In genomic region chr5:32597046-32597629, GRCh38 we compare ENCODE assay signal across 13 cellular contexts. TPM values are rescaled to one million over a fixed set of nuclear protein-coding genes. Genes with fewer than 3 reads are reported as not detected.
DNase-seq lines count a peak whose midpoint lies in the region; ATAC-seq and TF ChIP-seq lines count a peak whose summit lies in the region.
"Had no signal": no experiment of that assay in that cellular context is flagged by ENCODE, and none has a peak within 500 bp of the region (broad histone marks: within the 10 kb centered on the region; RNA-seq: fewer than 3 reads in every experiment).

No MANE protein-coding gene starts in this region.

- H3K9me3 ChIP-seq in Loucy (ENCODE audit: insufficient read depth, low read depth, low read length): no peaks in the 10 kb centered on the region

- ATAC-seq in naive thymus-derived CD8-positive, alpha-beta T cell: no peak

- peaks cover 80% of the 10 kb centered on the region for H3K79me2 ChIP-seq in Loucy (ENCODE audit: insufficient read depth, low read length)

- peaks cover 52% of the 10 kb centered on the region for H3K4me1 ChIP-seq in Loucy (ENCODE audit: insufficient read depth, low read length, poor library complexity, severe bottlenecking)

- H3K27me3 ChIP-seq in Loucy (ENCODE audit: insufficient read depth, low read length, poor library complexity, severe bottlenecking): no peaks in the 10 kb centered on the region

- H3K9me2 ChIP-seq in Loucy (replicated peaks; ENCODE audit: low read depth, low read length): no peaks in the 10 kb centered on the region

- peaks cover 86% of the 10 kb centered on the region for H4K20me1 ChIP-seq in Loucy (ENCODE audit: insufficient read depth, low read length, poor library complexity, severe bottlenecking)

- no peaks in the 10 kb centered on the region for H3K27me3 Mint-ChIP-seq in activated CD4-positive, alpha-beta T cell treated with anti-CD3 and anti-CD28 coated beads, Interleukin-2, amount 10 ng/mL, durations not matched to agents 7 days and 5 days
- no peaks in the 10 kb centered on the region for H3K27me3 Mint-ChIP-seq in activated CD4-positive, alpha-beta memory T cell treated with anti-CD3 and anti-CD28 coated beads, Interleukin-2, amount 10 ng/mL, durations not matched to agents 7 days and 5 days
- no peaks in the 10 kb centered on the region for H3K27me3 Mint-ChIP-seq in naive thymus-derived CD8-positive, alpha-beta T cell

- peak overlapping the region; percentile 48 for H3K4me2 ChIP-seq in Loucy (ENCODE audit: low read depth, low read length, poor library complexity, severe bottlenecking)

- H3K9ac ChIP-seq in Loucy (ENCODE audit: low read depth, low read length, poor library complexity, severe bottlenecking): no peak overlapping the region
- H3K9ac ChIP-seq: GM23248 had no signal

- CTCF ChIA-PET in activated CD4-positive, alpha-beta T cell treated with anti-CD3 and anti-CD28 coated beads, Interleukin-2, amount 10 ng/mL, durations not matched to agents 7 days and 5 days (lab: Charles Lee): interaction anchor here (0.7 kb wide), 2 partner anchors 107 to 121 kb away, joined by 3 read pairs; no protein-coding TSS in a partner anchor
- CTCF ChIA-PET in activated CD4-positive, alpha-beta memory T cell treated with anti-CD3 and anti-CD28 coated beads, Interleukin-2, amount 10 ng/mL, durations not matched to agents 7 days and 5 days (lab: Charles Lee): interaction anchor here (0.7 to 0.9 kb wide), 2 partner anchors 319 to 364 kb away, joined by 3 to 4 read pairs; no protein-coding TSS in a partner anchor

- DNase-seq in activated CD4-positive, alpha-beta T cell treated with anti-CD3 and anti-CD28 coated beads, Interleukin-2, amount 10 ng/mL, durations not matched to agents 7 days and 5 days: no peak
- no peak for DNase-seq in activated CD4-positive, alpha-beta T cell treated with anti-CD3 and anti-CD28 coated beads for 48 hours
- DNase-seq in activated CD4-positive, alpha-beta memory T cell treated with anti-CD3 and anti-CD28 coated beads, Interleukin-2, amount 10 ng/mL, durations not matched to agents 7 days and 5 days: no peak
- no peak for DNase-seq in naive thymus-derived CD8-positive, alpha-beta T cell
- DNase-seq in Kasumi-1 (lab: John Stamatoyannopoulos, UW): no peak
- no peak for DNase-seq in hypothalamus (lab: John Stamatoyannopoulos, UW)
- no peak for DNase-seq in GDM1 (lab: John Stamatoyannopoulos, UW)
- DNase-seq: GM23248, NCI-H146, NCI-H526 treated with DMSO at 0.1 percent for 48 hours, nucleus accumbens had no signal

- peaks cover 83% of the 10 kb centered on the region for H3K36me3 Mint-ChIP-seq in activated CD4-positive, alpha-beta T cell treated with anti-CD3 and anti-CD28 coated beads, Interleukin-2, amount 10 ng/mL, durations not matched to agents 7 days and 5 days (ENCODE audit: low read depth)
- peaks cover 89% of the 10 kb centered on the region for H3K36me3 Mint-ChIP-seq in activated CD4-positive, alpha-beta memory T cell treated with anti-CD3 and anti-CD28 coated beads, Interleukin-2, amount 10 ng/mL, durations not matched to agents 7 days and 5 days (ENCODE audit: low read depth)
- peaks cover 6 to 95% (median 41%) of the 10 kb centered on the region in 3 donors for H3K36me3 Mint-ChIP-seq in naive thymus-derived CD8-positive, alpha-beta T cell

- no peak for TF ChIP-seq CTCF in Loucy (conservative IDR thresholded peaks at IDR 0.05; ENCODE audit: low read length)

- peaks cover 91% of the 10 kb centered on the region for H3K36me3 ChIP-seq in Loucy (ENCODE audit: insufficient read depth, low read length)

- no peak overlapping the region for H3K4me3 ChIP-seq in Loucy (ENCODE audit: low read length, poor library complexity, severe bottlenecking)
- H3K4me3 ChIP-seq: coronary artery, GM23248 had no signal

- H3F3A ChIP-seq in Loucy (ENCODE audit: low read depth): no peaks in the 10 kb centered on the region

- peaks cover 75% of the 10 kb centered on the region for H3K4me1 Mint-ChIP-seq in activated CD4-positive, alpha-beta T cell treated with anti-CD3 and anti-CD28 coated beads, Interleukin-2, amount 10 ng/mL, durations not matched to agents 7 days and 5 days
- peaks cover 76% of the 10 kb centered on the region for H3K4me1 Mint-ChIP-seq in activated CD4-positive, alpha-beta memory T cell treated with anti-CD3 and anti-CD28 coated beads, Interleukin-2, amount 10 ng/mL, durations not matched to agents 7 days and 5 days
- H3K4me1 Mint-ChIP-seq in naive thymus-derived CD8-positive, alpha-beta T cell: peaks cover 28 to 80% (median 70%) of the 10 kb centered on the region in 4 donors

- no peaks in the 10 kb centered on the region for H3K9me3 Mint-ChIP-seq in activated CD4-positive, alpha-beta T cell treated with anti-CD3 and anti-CD28 coated beads, Interleukin-2, amount 10 ng/mL, durations not matched to agents 7 days and 5 days
- H3K9me3 Mint-ChIP-seq in activated CD4-positive, alpha-beta memory T cell treated with anti-CD3 and anti-CD28 coated beads, Interleukin-2, amount 10 ng/mL, durations not matched to agents 7 days and 5 days: no peaks in the 10 kb centered on the region
- no peaks in the 10 kb centered on the region for H3K9me3 Mint-ChIP-seq in naive thymus-derived CD8-positive, alpha-beta T cell

- peak overlapping the region; percentile 68 for H3K27ac Mint-ChIP-seq in activated CD4-positive, alpha-beta T cell treated with anti-CD3 and anti-CD28 coated beads, Interleukin-2, amount 10 ng/mL, durations not matched to agents 7 days and 5 days
- peak overlapping the region; percentile 6 for H3K27ac Mint-ChIP-seq in activated CD4-positive, alpha-beta memory T cell treated with anti-CD3 and anti-CD28 coated beads, Interleukin-2, amount 10 ng/mL, durations not matched to agents 7 days and 5 days
- H3K27ac Mint-ChIP-seq in naive thymus-derived CD8-positive, alpha-beta T cell: peak overlapping the region in 9 of 10 donors; percentile 0 to 85 (median 63)

- POLR2A ChIA-PET in activated CD4-positive, alpha-beta T cell treated with anti-CD3 and anti-CD28 coated beads, Interleukin-2, amount 10 ng/mL, durations not matched to agents 7 days and 5 days (lab: Charles Lee): no interaction called here
- POLR2A ChIA-PET in activated CD4-positive, alpha-beta memory T cell treated with anti-CD3 and anti-CD28 coated beads, Interleukin-2, amount 10 ng/mL, durations not matched to agents 7 days and 5 days (lab: Charles Lee): interaction anchor here (0.6 to 2.4 kb wide), 2 partner anchors 12 to 230 kb away, joined by 3 to 7 read pairs; partner anchors contain the start of gene SUB1
- POLR2A ChIA-PET in naive thymus-derived CD8-positive, alpha-beta T cell (lab: Charles Lee): no interaction called here

- H2AFZ ChIP-seq in Loucy (ENCODE audit: low read length): no peak overlapping the region
- H2AFZ ChIP-seq: GM23248 had no signal

- H3K4me3 Mint-ChIP-seq in activated CD4-positive, alpha-beta T cell treated with anti-CD3 and anti-CD28 coated beads, Interleukin-2, amount 10 ng/mL, durations not matched to agents 7 days and 5 days: no peak overlapping the region
- H3K4me3 Mint-ChIP-seq in activated CD4-positive, alpha-beta memory T cell treated with anti-CD3 and anti-CD28 coated beads, Interleukin-2, amount 10 ng/mL, durations not matched to agents 7 days and 5 days: no peak overlapping the region
- peak overlapping the region in 6 of 10 donors; percentile 5 to 68 (median 50) for H3K4me3 Mint-ChIP-seq in naive thymus-derived CD8-positive, alpha-beta T cell

RNA-seq across cellular contexts. Expression of gene SUB1, which starts 11.8 kb away (rescaled TPM):
- total RNA-seq in activated CD4-positive, alpha-beta T cell treated with anti-CD3 and anti-CD28 coated beads, Interleukin-2, amount 10 ng/mL, durations not matched to agents 7 days and 5 days: 100 to 1,000 TPM; 430 to 446 TPM
- total RNA-seq in activated CD4-positive, alpha-beta memory T cell treated with anti-CD3 and anti-CD28 coated beads, Interleukin-2, amount 10 ng/mL, durations not matched to agents 7 days and 5 days: 100 to 1,000 TPM; 603 to 618 TPM
- 100 to 1,000 TPM; 194 to 218 TPM for total RNA-seq in naive thymus-derived CD8-positive, alpha-beta T cell
- 100 to 1,000 TPM; 391 to 592 (median 485) TPM for polyA plus RNA-seq in naive thymus-derived CD8-positive, alpha-beta T cell

Comparison
In these comparisons a context has a peak if more than half of its experiments do, and no peak if none do; other contexts are left out.
1. H3K27ac Mint-ChIP-seq: peak in every context shown above with its lines; median percentile 68 in activated CD4-positive, alpha-beta T cell treated with anti-CD3 and anti-CD28 coated beads, Interleukin-2, amount 10 ng/mL, durations not matched to agents 7 days and 5 days; 63 in naive thymus-derived CD8-positive, alpha-beta T cell; 6 in activated CD4-positive, alpha-beta memory T cell treated with anti-CD3 and anti-CD28 coated beads, Interleukin-2, amount 10 ng/mL, durations not matched to agents 7 days and 5 days.
2. H3K4me3 Mint-ChIP-seq: peak in naive thymus-derived CD8-positive, alpha-beta T cell (6 of 10); none in activated CD4-positive, alpha-beta T cell treated with anti-CD3 and anti-CD28 coated beads, Interleukin-2, amount 10 ng/mL, durations not matched to agents 7 days and 5 days (single experiment) and activated CD4-positive, alpha-beta memory T cell treated with anti-CD3 and anti-CD28 coated beads, Interleukin-2, amount 10 ng/mL, durations not matched to agents 7 days and 5 days (single experiment).